ENCODE assay signal across 3 cellular contexts in genomic region chr1:114902343-114902742, GRCh38.
TF ChIP-seq lines count a peak whose summit lies in the region.

No MANE protein-coding gene starts in this region.

TF ChIP-seq in SK-N-SH, 30 proteins besides CTCF, POLR2A, EP300 and RAD21:
- TF ChIP-seq EZH2phosphoT487 (IDR thresholded peaks at IDR 0.05; ENCODE audit: borderline replicate concordance, low read depth), result no peak
- TF ChIP-seq RFX5 (IDR thresholded peaks at IDR 0.05; ENCODE audit: low read length), result no peak
- no peak for TF ChIP-seq POLR2AphosphoS5 (IDR thresholded peaks at IDR 0.05; ENCODE audit: low read depth, low read length)
- no peak for TF ChIP-seq USF1 (IDR thresholded peaks at IDR 0.05; ENCODE audit: borderline replicate concordance, low read depth)

TF ChIP-seq in SK-N-SH treated with all-trans-retinoic acid at 6 μM for 48 hours, 23 proteins besides CTCF, POLR2A, EP300 and RAD21:
- TF ChIP-seq ARNTL (CRISPR knock-in tag; IDR thresholded peaks at IDR 0.05; ENCODE audit: borderline replicate concordance, low read depth) (no peak), PATZ1 (CRISPR knock-in tag; IDR thresholded peaks at IDR 0.05; ENCODE audit: borderline replicate concordance) (no peak), ZNF8 (CRISPR knock-in tag; IDR thresholded peaks at IDR 0.05) (no peak), ESRRG (CRISPR knock-in tag; IDR thresholded peaks at IDR 0.05) (no peak), PPARA (CRISPR knock-in tag; IDR thresholded peaks at IDR 0.05; ENCODE audit: borderline replicate concordance) (no peak), BACH2 (CRISPR knock-in tag; IDR thresholded peaks at IDR 0.05; ENCODE audit: borderline replicate concordance) (no peak), RARB (CRISPR knock-in tag; IDR thresholded peaks at IDR 0.05) (no peak), ISL1 (CRISPR knock-in tag; IDR thresholded peaks at IDR 0.05) (no peak), ZNF565 (CRISPR knock-in tag; conservative IDR thresholded peaks at IDR 0.05; ENCODE audit: low read depth) (no peak), GLIS3 (CRISPR knock-in tag; IDR thresholded peaks at IDR 0.05) (no peak), OSR1 (CRISPR knock-in tag; IDR thresholded peaks at IDR 0.05) (no peak), ZFP3 (CRISPR knock-in tag; IDR thresholded peaks at IDR 0.05) (no peak), POU6F1 (CRISPR knock-in tag; IDR thresholded peaks at IDR 0.05; ENCODE audit: borderline replicate concordance, low read depth) (no peak), ZFP30 (CRISPR knock-in tag; IDR thresholded peaks at IDR 0.05) (no peak), TOX (CRISPR knock-in tag; IDR thresholded peaks at IDR 0.05; ENCODE audit: borderline replicate concordance) (no peak)
- TF ChIP-seq, protein P1, sequence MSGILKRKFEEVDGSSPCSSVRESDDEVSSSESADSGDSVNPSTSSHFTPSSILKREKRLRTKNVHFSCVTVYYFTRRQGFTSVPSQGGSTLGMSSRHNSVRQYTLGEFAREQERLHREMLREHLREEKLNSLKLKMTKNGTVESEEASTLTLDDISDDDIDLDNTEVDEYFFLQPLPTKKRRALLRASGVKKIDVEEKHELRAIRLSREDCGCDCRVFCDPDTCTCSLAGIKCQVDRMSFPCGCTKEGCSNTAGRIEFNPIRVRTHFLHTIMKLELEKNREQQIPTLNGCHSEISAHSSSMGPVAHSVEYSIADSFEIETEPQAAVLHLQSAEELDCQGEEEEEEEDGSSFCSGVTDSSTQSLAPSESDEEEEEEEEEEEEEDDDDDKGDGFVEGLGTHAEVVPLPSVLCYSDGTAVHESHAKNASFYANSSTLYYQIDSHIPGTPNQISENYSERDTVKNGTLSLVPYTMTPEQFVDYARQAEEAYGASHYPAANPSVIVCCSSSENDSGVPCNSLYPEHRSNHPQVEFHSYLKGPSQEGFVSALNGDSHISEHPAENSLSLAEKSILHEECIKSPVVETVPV (CRISPR knock-in tag; IDR thresholded peaks at IDR 0.05), result no peak
- TF ChIP-seq, protein P2, sequence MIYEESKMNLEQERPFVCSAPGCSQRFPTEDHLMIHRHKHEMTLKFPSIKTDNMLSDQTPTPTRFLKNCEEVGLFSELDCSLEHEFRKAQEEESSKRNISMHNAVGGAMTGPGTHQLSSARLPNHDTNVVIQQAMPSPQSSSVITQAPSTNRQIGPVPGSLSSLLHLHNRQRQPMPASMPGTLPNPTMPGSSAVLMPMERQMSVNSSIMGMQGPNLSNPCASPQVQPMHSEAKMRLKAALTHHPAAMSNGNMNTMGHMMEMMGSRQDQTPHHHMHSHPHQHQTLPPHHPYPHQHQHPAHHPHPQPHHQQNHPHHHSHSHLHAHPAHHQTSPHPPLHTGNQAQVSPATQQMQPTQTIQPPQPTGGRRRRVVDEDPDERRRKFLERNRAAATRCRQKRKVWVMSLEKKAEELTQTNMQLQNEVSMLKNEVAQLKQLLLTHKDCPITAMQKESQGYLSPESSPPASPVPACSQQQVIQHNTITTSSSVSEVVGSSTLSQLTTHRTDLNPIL (CRISPR knock-in tag; IDR thresholded peaks at IDR 0.05; ENCODE audit: low read depth), result no peak

TF ChIP-seq in H1, 55 proteins besides CTCF, POLR2A, EP300 and RAD21:
- TF ChIP-seq CBX5 (IDR thresholded peaks at IDR 0.05; ENCODE audit: low read depth, low read length) (no peak), KDM5A (IDR thresholded peaks at IDR 0.05; ENCODE audit: low read length) (no peak), EZH2 (IDR thresholded peaks at IDR 0.05; ENCODE audit: low read depth, low read length, severe bottlenecking) (no peak), GABPA (IDR thresholded peaks at IDR 0.05; ENCODE audit: borderline replicate concordance, insufficient read depth, low read length) (no peak), RFX5 (IDR thresholded peaks at IDR 0.05; ENCODE audit: borderline replicate concordance, low read depth, low read length) (no peak), SP2 (IDR thresholded peaks at IDR 0.05; ENCODE audit: low read length) (no peak), ASH2L (IDR thresholded peaks at IDR 0.05; ENCODE audit: low read length) (no peak), CREB1 (IDR thresholded peaks at IDR 0.05) (no peak), SUZ12 (IDR thresholded peaks at IDR 0.05; ENCODE audit: low read length) (no peak), TAF7 (optimal IDR thresholded peaks at IDR 0.05; ENCODE audit: borderline replicate concordance, low read depth, low read length) (no peak)
- TF ChIP-seq, protein P3, sequence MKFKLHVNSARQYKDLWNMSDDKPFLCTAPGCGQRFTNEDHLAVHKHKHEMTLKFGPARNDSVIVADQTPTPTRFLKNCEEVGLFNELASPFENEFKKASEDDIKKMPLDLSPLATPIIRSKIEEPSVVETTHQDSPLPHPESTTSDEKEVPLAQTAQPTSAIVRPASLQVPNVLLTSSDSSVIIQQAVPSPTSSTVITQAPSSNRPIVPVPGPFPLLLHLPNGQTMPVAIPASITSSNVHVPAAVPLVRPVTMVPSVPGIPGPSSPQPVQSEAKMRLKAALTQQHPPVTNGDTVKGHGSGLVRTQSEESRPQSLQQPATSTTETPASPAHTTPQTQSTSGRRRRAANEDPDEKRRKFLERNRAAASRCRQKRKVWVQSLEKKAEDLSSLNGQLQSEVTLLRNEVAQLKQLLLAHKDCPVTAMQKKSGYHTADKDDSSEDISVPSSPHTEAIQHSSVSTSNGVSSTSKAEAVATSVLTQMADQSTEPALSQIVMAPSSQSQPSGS (IDR thresholded peaks at IDR 0.05; ENCODE audit: low read length), result no peak
